8 cellular contexts compared by ENCODE assay signal in genomic region chr2:61906187-61906470, GRCh38. TPM values are rescaled to one million over a fixed set of nuclear protein-coding genes. Genes with fewer than 3 reads are reported as not detected.
DNase-seq lines count a peak whose midpoint lies in the region; ATAC-seq and TF ChIP-seq lines count a peak whose summit lies in the region.

No MANE protein-coding gene starts in this region.

- no peak overlapping the region for H3K27ac ChIP-seq in HUES64 (ENCODE audit: low read depth, low read length)
- H3K27ac ChIP-seq in colonic mucosa: no peak overlapping the region

- peak overlapping the region; percentile 93 to 98 (median 97) for H3K4me3 Mint-ChIP-seq in naive thymus-derived CD8-positive, alpha-beta T cell

- H3K9ac ChIP-seq in HUES64 (ENCODE audit: low read depth, low read length): peak overlapping the region; percentile 85
- peak overlapping the region; percentile 72 to 91 for H3K9ac ChIP-seq in colonic mucosa (ENCODE audit: low read depth in 2 of 2, low read length in 2 of 2)

- intact Hi-C loops in colonic mucosa (cut with DNase I): no loop called here

- peak overlapping the region in 9 of 10 donors; percentile 80 to 97 (median 93) for H3K27ac Mint-ChIP-seq in naive thymus-derived CD8-positive, alpha-beta T cell

- POLR2A ChIA-PET in naive thymus-derived CD8-positive, alpha-beta T cell (lab: Charles Lee): interaction anchor here (0.5 to 3.0 kb wide), 3 partner anchors 17 to 737 kb away, joined by 3 to 8 read pairs (median 4); no protein-coding TSS in a partner anchor

- peaks cover 4 to 29% (median 19%) of the 10 kb centered on the region in 4 donors for H3K4me1 Mint-ChIP-seq in naive thymus-derived CD8-positive, alpha-beta T cell

- no peaks in the 10 kb centered on the region for H3K36me3 ChIP-seq in HUES64 (ENCODE audit: insufficient read depth, low read length)
- no peaks in the 10 kb centered on the region for H3K36me3 ChIP-seq in colonic mucosa

- no peaks in the 10 kb centered on the region; the same call in 1 of the 2 replicates for H3K4me1 ChIP-seq in HUES64 (ENCODE audit: insufficient read depth, low read length)
- H3K4me1 ChIP-seq in colonic mucosa: peaks cover 4% of the 10 kb centered on the region

- H3K27me3 ChIP-seq in HUES64 (ENCODE audit: insufficient read depth, low read length) (no peaks in the 10 kb centered on the region), colonic mucosa (no peaks in the 10 kb centered on the region)

- H3K27me3 Mint-ChIP-seq in naive thymus-derived CD8-positive, alpha-beta T cell: no peaks in the 10 kb centered on the region

- DNase-seq in GM12865 (ENCODE audit: low read depth) (no peak), colonic mucosa (no peak), T-helper 9 cell (no peak), SW480 (ENCODE audit: low spot score) (no peak), germinal center (ENCODE audit: low spot score) (no peak), kidney glomerular epithelial cell (lab: John Stamatoyannopoulos, UW) (no peak)
- DNase-seq in naive thymus-derived CD8-positive, alpha-beta T cell: no peak

- no peaks in the 10 kb centered on the region for H3K9me3 ChIP-seq in HUES64 (ENCODE audit: insufficient read depth, low read depth, low read length)
- H3K9me3 ChIP-seq in colonic mucosa: no peaks in the 10 kb centered on the region

- no peaks in the 10 kb centered on the region for H3K9me3 Mint-ChIP-seq in naive thymus-derived CD8-positive, alpha-beta T cell

- ATAC-seq in naive thymus-derived CD8-positive, alpha-beta T cell: peak in 1 of 2 donors; percentile 2

- 4% methylated on average over 5 of the region's 6 CpGs for WGBS in HUES64

- TF ChIP-seq CTCF in GM12865 (IDR thresholded peaks at IDR 0.05; ENCODE audit: insufficient read depth, low read depth, low read length, missing control alignments) (no peak), colonic mucosa (IDR thresholded peaks at IDR 0.05) (no peak)

- H3K4me3 ChIP-seq in GM12865 (ENCODE audit: low read depth, low read length) (peak overlapping the region; percentile 84), HUES64 (ENCODE audit: low read length) (peak overlapping the region; percentile 87), colonic mucosa (peak overlapping the region; percentile 67)

- H3K36me3 Mint-ChIP-seq in naive thymus-derived CD8-positive, alpha-beta T cell: peaks cover 0 to 5% (median 0%) of the 10 kb centered on the region in 3 donors

RNA-seq across cellular contexts. Expression of gene COMMD1, which starts 0.7 kb away (rescaled TPM):
- 34.0 TPM for polyA plus RNA-seq in HUES64 (2013, experiment 1 of 2)
- 30.6 TPM for polyA plus RNA-seq in HUES64 (2013, experiment 2 of 2)
- total RNA-seq in colonic mucosa: 10 to 100 TPM; 22.2 to 24.4 TPM
- total RNA-seq in naive thymus-derived CD8-positive, alpha-beta T cell: 10 to 100 TPM; 15.2 to 18.9 TPM
- 10 to 100 TPM; 48.4 to 63.4 (median 63.0) TPM for polyA plus RNA-seq in naive thymus-derived CD8-positive, alpha-beta T cell

RNA-seq across cellular contexts. Expression of gene CCT4, which starts 17.7 kb away (rescaled TPM):
- polyA plus RNA-seq in HUES64 (2013, experiment 1 of 2): 246 TPM
- polyA plus RNA-seq in HUES64 (2013, experiment 2 of 2): 259 TPM
- total RNA-seq in colonic mucosa: 100 to 1,000 TPM in 1 of 2 donors, 10 to 100 TPM in 1; 80.1 to 187 TPM
- 100 to 1,000 TPM; 109 to 114 TPM for total RNA-seq in naive thymus-derived CD8-positive, alpha-beta T cell
- 100 to 1,000 TPM; 153 to 169 (median 164) TPM for polyA plus RNA-seq in naive thymus-derived CD8-positive, alpha-beta T cell

RNA-seq across cellular contexts. Expression of gene FAM161A, which starts 52.3 kb away (rescaled TPM):
- 8.1 TPM for polyA plus RNA-seq in HUES64 (2013, experiment 1 of 2)
- 7.9 TPM for polyA plus RNA-seq in HUES64 (2013, experiment 2 of 2)
- total RNA-seq in colonic mucosa: 1 to 10 TPM in 1 of 2 donors, under 1 TPM in 1; 0.80 to 2.5 TPM
- total RNA-seq in naive thymus-derived CD8-positive, alpha-beta T cell: 1 to 10 TPM; 5.6 to 6.1 TPM
- 1 to 10 TPM; 1.8 TPM for polyA plus RNA-seq in naive thymus-derived CD8-positive, alpha-beta T cell
